Comparison of ENCODE assay signal across 26 cellular contexts in the genomic region with DNA sequence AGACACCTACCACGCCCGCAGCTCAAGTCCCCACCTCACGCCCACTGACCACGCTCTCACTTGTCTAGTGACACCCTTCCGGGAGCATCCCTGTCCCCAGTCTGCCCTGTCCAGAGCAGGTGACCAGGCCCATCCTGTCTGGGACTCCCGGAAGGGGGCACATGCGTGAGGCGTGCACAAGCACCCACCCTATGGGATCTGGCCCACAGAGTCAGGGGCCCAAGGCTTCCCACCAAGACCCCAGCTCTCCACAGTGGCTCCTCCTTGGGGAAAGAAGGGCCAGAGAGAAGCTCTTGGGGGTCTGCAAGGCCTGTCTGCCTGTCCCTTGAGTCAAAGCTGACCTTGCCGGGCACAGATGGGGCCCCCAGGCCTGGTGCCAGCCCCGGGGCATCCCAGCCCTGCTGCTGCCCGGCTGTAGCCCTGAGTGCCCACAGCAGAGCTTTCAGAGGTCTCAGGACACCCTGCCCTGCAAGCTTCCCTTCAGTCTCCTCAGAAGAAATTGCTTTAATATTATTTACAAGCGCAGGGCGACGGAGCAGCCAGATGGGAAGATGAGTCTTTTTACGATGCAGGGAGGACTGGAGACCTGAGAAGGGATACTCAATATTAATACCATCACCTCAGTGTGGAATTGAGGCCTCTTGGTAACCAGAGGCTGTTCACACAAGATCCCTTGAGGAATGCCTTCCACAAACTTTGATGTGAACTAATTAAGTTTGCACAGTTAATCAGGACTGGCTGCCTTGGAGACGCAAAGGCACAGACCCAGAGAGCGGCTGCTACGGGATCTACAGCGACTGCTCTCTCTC.
DNase-seq lines count a peak whose midpoint lies in the region; ATAC-seq, FAIRE-seq and TF ChIP-seq lines count a peak whose summit lies in the region.
"Had no signal": no experiment of that assay in that cellular context is flagged by ENCODE, and none has a peak within 500 bp of the region (broad histone marks: within the 10 kb centered on the region; RNA-seq: fewer than 3 reads in every experiment).

No MANE protein-coding gene starts in this region.

- H3K18ac ChIP-seq in mesenchymal stem cell (ENCODE audit: low read depth in 1 of 2, low read length in 2 of 2) = no peak overlapping the region

- H3K4me1 Mint-ChIP-seq in brain (peaks cover 45% of the 10 kb centered on the region), glutamatergic neuron (ENCODE audit: low read depth, unreplicated experiment) (peaks cover 5% of the 10 kb centered on the region)
- peaks cover 27% of the 10 kb centered on the region for H3K4me1 Mint-ChIP-seq in stimulated activated effector memory CD8-positive, alpha-beta T cell treated with anti-CD3 and anti-CD28 coated beads, Interleukin-12 subunit alpha, Interleukin-12 subunit beta, amount 100 ng/mL, for 72 hours
- H3K4me1 Mint-ChIP-seq: CD14-positive monocyte had no signal

- H3K9me3 Mint-ChIP-seq in brain (no peaks in the 10 kb centered on the region), glutamatergic neuron (ENCODE audit: unreplicated experiment) (peaks cover 10% of the 10 kb centered on the region)
- no peaks in the 10 kb centered on the region for H3K9me3 Mint-ChIP-seq in stimulated activated effector memory CD8-positive, alpha-beta T cell treated with anti-CD3 and anti-CD28 coated beads, Interleukin-12 subunit alpha, Interleukin-12 subunit beta, amount 100 ng/mL, for 72 hours

- H3K79me1 ChIP-seq in mesenchymal stem cell (replicated peaks; ENCODE audit: low read length, poor library complexity, severe bottlenecking) = peaks cover 8% of the 10 kb centered on the region

- H2AK5ac ChIP-seq in mesenchymal stem cell (ENCODE audit: low read length, severe bottlenecking) = no peak overlapping the region

- intact Hi-C loops in left ventricle myocardium inferior (cut with micrococcal nuclease) = no loop called here

- H3K27me3 Mint-ChIP-seq in brain (no peaks in the 10 kb centered on the region), glutamatergic neuron (ENCODE audit: unreplicated experiment) (peaks cover 12% of the 10 kb centered on the region)
- H3K27me3 Mint-ChIP-seq: B cell had no signal

- H3K36me3 Mint-ChIP-seq in brain (no peaks in the 10 kb centered on the region), glutamatergic neuron (ENCODE audit: unreplicated experiment) (no peaks in the 10 kb centered on the region)
- no peaks in the 10 kb centered on the region for H3K36me3 Mint-ChIP-seq in stimulated activated effector memory CD8-positive, alpha-beta T cell treated with anti-CD3 and anti-CD28 coated beads, Interleukin-12 subunit alpha, Interleukin-12 subunit beta, amount 100 ng/mL, for 72 hours

- H3K9me3 ChIP-seq in mesenchymal stem cell (ENCODE audit: control insufficient read depth, low read length) (no peaks in the 10 kb centered on the region), left ventricle myocardium inferior (replicated peaks) (no peaks in the 10 kb centered on the region)
- H3K9me3 ChIP-seq: HAP-1, MG63, SJCRH30 had no signal

- H2BK5ac ChIP-seq in mesenchymal stem cell (ENCODE audit: low read depth, low read length, poor library complexity, severe bottlenecking) = no peak overlapping the region

- H3K4me1 ChIP-seq in mesenchymal stem cell (ENCODE audit: control insufficient read depth, insufficient read depth, low read depth, low read length) (peaks cover 2% of the 10 kb centered on the region), left ventricle myocardium inferior (no peaks in the 10 kb centered on the region)
- H3K4me1 ChIP-seq: HAP-1, SJCRH30 had no signal

- H2BK12ac ChIP-seq in mesenchymal stem cell (ENCODE audit: low read length in 2 of 2) = no peak overlapping the region

- peak; percentile 17 for DNase-seq in NCI-H82 (lab: John Stamatoyannopoulos, UW)
- DNase-seq in NCI-H82 treated with DMSO at 0.1 percent for 48 hours (lab: John Stamatoyannopoulos, UW; ENCODE audit: unreplicated experiment) = no peak
- no peak for DNase-seq in mesenchymal stem cell
- no peak for DNase-seq in stimulated activated effector memory CD8-positive, alpha-beta T cell treated with anti-CD3 and anti-CD28 coated beads, Interleukin-12 subunit alpha, Interleukin-12 subunit beta, amount 100 ng/mL, for 72 hours (ENCODE audit: low spot score in 2 of 2)
- no peak for DNase-seq in left ventricle myocardium inferior
- no peak for DNase-seq in urothelium cell line (ENCODE audit: low spot score)
- no peak for DNase-seq in glutamatergic neuron
- DNase-seq: Calu3, DND-41, HFFc6, KBM-7, MG63, NCI-H2029, NCI-H446, NCI-H524 treated with DMSO at 0.1 percent for 48 hours, NCI-H774, PC-9, SJCRH30 had no signal

- H3K36me3 ChIP-seq in mesenchymal stem cell (ENCODE audit: control insufficient read depth in 1 of 2, insufficient read depth in 2 of 2, low read depth in 1 of 2, low read length in 2 of 2) = peaks cover 0 to 18% of the 10 kb centered on the region in 2 experiments
- H3K36me3 ChIP-seq in left ventricle myocardium inferior = no peaks in the 10 kb centered on the region
- H3K36me3 ChIP-seq: HAP-1, MG63, SJCRH30 had no signal

- peak overlapping the region; percentile 31 for H2BK15ac ChIP-seq in mesenchymal stem cell (ENCODE audit: low read depth, poor library complexity, severe bottlenecking)

- no peak overlapping the region for H3K23ac ChIP-seq in mesenchymal stem cell (ENCODE audit: low read length in 2 of 2)

- H4K91ac ChIP-seq in mesenchymal stem cell (ENCODE audit: low read length) = no peak overlapping the region

- H3K27ac ChIP-seq in mesenchymal stem cell (ENCODE audit: low read length, poor library complexity, severe bottlenecking) (no peak overlapping the region), left ventricle myocardium inferior (replicated peaks) (no peak overlapping the region)
- H3K27ac ChIP-seq: 22Rv1, PC-9, SJCRH30 had no signal

- H3K14ac ChIP-seq in mesenchymal stem cell (ENCODE audit: low read length in 2 of 2) = no peak overlapping the region

- H3K4me2 ChIP-seq in mesenchymal stem cell (ENCODE audit: low read length, poor library complexity, severe bottlenecking) = no peak overlapping the region
- H3K4me2 ChIP-seq: GM23338, PC-9 had no signal

- peak overlapping the region; percentile 21 to 91 (median 57) for H3K27ac Mint-ChIP-seq in brain
- H3K27ac Mint-ChIP-seq in stimulated activated effector memory CD8-positive, alpha-beta T cell treated with anti-CD3 and anti-CD28 coated beads, Interleukin-12 subunit alpha, Interleukin-12 subunit beta, amount 100 ng/mL, for 72 hours = peak overlapping the region; percentile 58
- H3K27ac Mint-ChIP-seq in glutamatergic neuron (ENCODE audit: unreplicated experiment) = no peak overlapping the region
- H3K27ac Mint-ChIP-seq: B cell, GM23338, HFFc6 had no signal

- no peak overlapping the region for H3K9ac ChIP-seq in mesenchymal stem cell (ENCODE audit: low read length)

- H3K27me3 ChIP-seq in mesenchymal stem cell (ENCODE audit: control insufficient read depth in 1 of 2, insufficient read depth in 1 of 2, low read length in 2 of 2) = no peaks in the 10 kb centered on the region
- no peaks in the 10 kb centered on the region for H3K27me3 ChIP-seq in left ventricle myocardium inferior (ENCODE audit: low read depth)
- H3K27me3 ChIP-seq: MG63, SJCRH30 had no signal

- FAIRE-seq in urothelium cell line (lab: Jason Lieb, UNC) = no peak
- FAIRE-seq: GM18507 had no signal

- H3K4me3 Mint-ChIP-seq in brain (no peak overlapping the region), glutamatergic neuron (ENCODE audit: unreplicated experiment) (no peak overlapping the region)
- no peak overlapping the region for H3K4me3 Mint-ChIP-seq in stimulated activated effector memory CD8-positive, alpha-beta T cell treated with anti-CD3 and anti-CD28 coated beads, Interleukin-12 subunit alpha, Interleukin-12 subunit beta, amount 100 ng/mL, for 72 hours
- H3K4me3 Mint-ChIP-seq: B cell, CD14-positive monocyte, GM23338, HFFc6 had no signal

- H3K4ac ChIP-seq in mesenchymal stem cell (ENCODE audit: low read depth in 1 of 2, low read length in 2 of 2) = no peak overlapping the region

- 91% methylated on average over 16 of the region's 19 CpGs for WGBS in mesenchymal stem cell

- H3K4me3 ChIP-seq in mesenchymal stem cell (ENCODE audit: insufficient read depth in 1 of 2, low read depth in 1 of 2, low read length in 2 of 2) (no peak overlapping the region), left ventricle myocardium inferior (no peak overlapping the region)
- H3K4me3 ChIP-seq: GM23338, HAP-1, MG63, PC-9, SJCRH30 had no signal

- no peak overlapping the region for H4K8ac ChIP-seq in mesenchymal stem cell (ENCODE audit: low read length)

- TF ChIP-seq CTCF in brain (conservative IDR thresholded peaks at IDR 0.05) (no peak), left ventricle myocardium inferior (IDR thresholded peaks at IDR 0.05; ENCODE audit: borderline replicate concordance) (no peak), glutamatergic neuron (IDR thresholded peaks at IDR 0.05; ENCODE audit: partially characterized antibody, unreplicated experiment) (no peak)

- H2BK120ac ChIP-seq in mesenchymal stem cell (ENCODE audit: low read depth, low read length) = no peak overlapping the region

- no peak overlapping the region for H2AFZ ChIP-seq in mesenchymal stem cell (ENCODE audit: low read depth, low read length)
- H2AFZ ChIP-seq: GM23338, PC-9 had no signal

- ATAC-seq in stimulated activated effector memory CD8-positive, alpha-beta T cell treated with anti-CD3 and anti-CD28 coated beads, Interleukin-12 subunit alpha, Interleukin-12 subunit beta, amount 100 ng/mL, for 72 hours = no peak
- ATAC-seq: Right ventricle myocardium inferior had no signal
